9 cellular contexts compared by ENCODE assay signal in the genomic region with DNA sequence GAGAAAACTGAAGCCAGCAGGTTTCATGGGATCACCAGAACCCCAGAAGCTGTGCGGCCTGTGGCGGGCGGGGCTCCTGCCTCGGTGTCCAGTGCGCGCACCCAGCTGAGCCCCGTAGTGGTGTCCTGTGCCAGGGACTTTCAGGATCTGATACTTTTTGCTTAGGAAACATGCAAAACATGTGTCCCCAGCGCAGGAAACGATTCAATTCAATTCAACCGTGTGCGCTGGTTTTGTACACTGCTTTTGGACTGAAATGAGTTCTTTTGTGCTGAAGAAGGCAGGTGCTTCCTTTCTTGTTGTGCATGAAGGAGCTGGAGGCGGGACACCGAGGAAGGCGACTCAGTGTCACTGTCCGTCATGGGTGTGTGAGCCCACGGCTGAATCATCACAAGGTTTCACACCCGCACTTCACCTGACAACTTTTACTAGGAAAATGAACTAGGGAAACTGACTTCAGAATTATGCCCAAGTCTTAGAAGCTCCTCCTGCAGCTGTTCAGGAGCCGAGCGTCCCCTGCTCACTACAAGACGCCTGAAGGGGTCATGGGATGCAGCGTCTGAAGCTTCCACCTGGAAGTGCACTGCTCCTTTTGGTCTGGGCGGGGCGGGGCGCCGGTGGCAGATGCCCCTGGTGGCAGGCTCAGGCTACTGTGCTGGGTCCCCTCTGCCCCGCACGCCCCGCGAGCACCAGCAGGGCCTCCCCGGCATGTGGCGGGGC. TPM values are rescaled to one million over a fixed set of nuclear protein-coding genes. Genes with fewer than 3 reads are reported as not detected.
A peak's percentile ranks its signal among the peaks of the same experiment; 100 is the strongest.
DNase-seq lines count a peak whose midpoint lies in the region; ATAC-seq lines count a peak whose summit lies in the region.
"Had no signal": no experiment of that assay in that cellular context is flagged by ENCODE, and none has a peak within 500 bp of the region (broad histone marks: within the 10 kb centered on the region; RNA-seq: fewer than 3 reads in every experiment).

No MANE protein-coding gene starts in this region.

- no peaks in the 10 kb centered on the region for H3K9me3 ChIP-seq in naive thymus-derived CD4-positive, alpha-beta T cell (ENCODE audit: control insufficient read depth in 2 of 3, low read length in 3 of 3)

- no peak overlapping the region for H3K27ac Mint-ChIP-seq in naive thymus-derived CD4-positive, alpha-beta T cell

- no peak overlapping the region for H3K4me3 ChIP-seq in naive thymus-derived CD4-positive, alpha-beta T cell (ENCODE audit: low read length)

- CTCF ChIA-PET in naive thymus-derived CD4-positive, alpha-beta T cell (lab: Charles Lee), result interaction anchor here (0.6 kb wide), 1 partner anchor 238 kb away, joined by 7 read pairs; no protein-coding TSS in a partner anchor

- H3K36me3 ChIP-seq in naive thymus-derived CD4-positive, alpha-beta T cell (ENCODE audit: control insufficient read depth in 2 of 3, insufficient read depth in 3 of 3, low read length in 3 of 3), result peaks cover 0 to 48% (median 4%) of the 10 kb centered on the region in 3 experiments

- DNase-seq in naive thymus-derived CD4-positive, alpha-beta T cell, result peak in 1 of 9 donors; percentile 46
- DNase-seq in MV-4-11 (lab: John Stamatoyannopoulos, UW) (no peak), SW480 (ENCODE audit: low spot score) (no peak), NCI-H2196 (lab: John Stamatoyannopoulos, UW; ENCODE audit: unreplicated experiment) (no peak)
- DNase-seq: hippocampal formation had no signal

- POLR2A ChIA-PET in naive thymus-derived CD4-positive, alpha-beta T cell (lab: Charles Lee), result interaction anchor here (0.5 to 1.1 kb wide), 2 partner anchors 10 to 11 kb away, joined by 3 to 4 read pairs; no protein-coding TSS in a partner anchor

- peak overlapping the region in 1 of 10 donors; percentile 14 for H3K4me3 Mint-ChIP-seq in naive thymus-derived CD4-positive, alpha-beta T cell

- no peak overlapping the region for H3K27ac ChIP-seq in naive thymus-derived CD4-positive, alpha-beta T cell (ENCODE audit: low read depth, low read length)

- H3K27me3 Mint-ChIP-seq in naive thymus-derived CD4-positive, alpha-beta T cell, result no peaks in the 10 kb centered on the region

- no peaks in the 10 kb centered on the region for H3K27me3 ChIP-seq in naive thymus-derived CD4-positive, alpha-beta T cell (ENCODE audit: control insufficient read depth in 2 of 2, insufficient read depth in 2 of 2, low read length in 2 of 2)

- peaks cover 0 to 43% (median 7%) of the 10 kb centered on the region in 7 donors for H3K4me1 Mint-ChIP-seq in naive thymus-derived CD4-positive, alpha-beta T cell

- ATAC-seq in GM18517 (IDR thresholded peaks at IDR 0.05; ENCODE audit: unreplicated experiment) (peak; percentile 76), GM21576 (IDR thresholded peaks at IDR 0.05; ENCODE audit: unreplicated experiment) (peak; percentile 65), HG03575 (IDR thresholded peaks at IDR 0.05; ENCODE audit: extremely low read depth, insufficient number of reproducible peaks, low FRiP score, unreplicated experiment) (peak; percentile 52)
- peak; percentile 59 for ATAC-seq in naive thymus-derived CD4-positive, alpha-beta T cell

- peaks cover 0 to 8% of the 10 kb centered on the region in 2 donors for H3K4me1 ChIP-seq in naive thymus-derived CD4-positive, alpha-beta T cell (ENCODE audit: control insufficient read depth in 2 of 2, insufficient read depth in 2 of 2, low read length in 2 of 2)

- intact Hi-C loops in naive thymus-derived CD4-positive, alpha-beta T cell (cut with micrococcal nuclease), result no loop called here

- H3K36me3 Mint-ChIP-seq in naive thymus-derived CD4-positive, alpha-beta T cell, result peaks cover 0 to 22% (median 9%) of the 10 kb centered on the region in 5 donors

- H3K9me3 Mint-ChIP-seq in naive thymus-derived CD4-positive, alpha-beta T cell, result no peaks in the 10 kb centered on the region

RNA-seq across cellular contexts. Expression of a gene that starts 31.4 kb away (rescaled TPM):
- total RNA-seq in naive thymus-derived CD4-positive, alpha-beta T cell, result not detected
- polyA plus RNA-seq in naive thymus-derived CD4-positive, alpha-beta T cell, result under 1 TPM in 1 of 2 donors, not detected in 1; 0.13 TPM
- total RNA-seq: HT1080 had no signal
